Comparison of ENCODE assay signal across 13 cellular contexts in the genomic region with DNA sequence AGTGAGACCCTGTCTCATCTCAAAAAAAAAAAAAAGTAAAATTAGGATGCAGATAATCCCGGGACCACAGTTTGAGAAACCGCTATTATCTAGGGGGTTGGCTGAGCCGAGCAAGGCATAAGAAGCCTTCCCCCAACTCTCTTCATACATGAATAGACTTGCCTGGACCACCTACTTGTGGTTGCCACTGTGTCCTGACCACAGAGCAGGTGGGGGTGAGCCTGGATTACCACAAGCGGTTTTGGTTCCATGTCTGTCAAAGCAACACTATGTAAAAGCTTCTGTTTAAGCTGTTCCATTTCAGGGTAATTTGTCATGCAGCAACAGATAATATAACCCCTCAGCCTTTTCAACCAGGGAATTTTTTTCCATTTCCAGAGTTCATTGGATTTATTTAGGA. TPM values are rescaled to one million over a fixed set of nuclear protein-coding genes. Genes with fewer than 3 reads are reported as not detected.
DNase-seq lines count a peak whose midpoint lies in the region; ATAC-seq and TF ChIP-seq lines count a peak whose summit lies in the region.
"Had no signal": no experiment of that assay in that cellular context is flagged by ENCODE, and none has a peak within 500 bp of the region (broad histone marks: within the 10 kb centered on the region; RNA-seq: fewer than 3 reads in every experiment).

No MANE protein-coding gene starts in this region.

- peak overlapping the region; percentile 50 for H3K4me2 ChIP-seq in DOHH2 (ENCODE audit: low read length)
- no peak overlapping the region for H3K4me2 ChIP-seq in osteoblast (ENCODE audit: insufficient read depth, low read length)
- no peak overlapping the region for H3K4me2 ChIP-seq in smooth muscle cell

- H3K4me3 ChIP-seq in DOHH2 (ENCODE audit: low read length) (peak overlapping the region; percentile 19), osteoblast (ENCODE audit: insufficient read depth, low read length) (no peak overlapping the region), smooth muscle cell (no peak overlapping the region), body of pancreas (no peak overlapping the region)

- no peak for TF ChIP-seq POLR2A in body of pancreas (IDR thresholded peaks at IDR 0.05)

- H3F3A ChIP-seq in DOHH2 (ENCODE audit: control insufficient read depth, insufficient read depth) = peaks cover 9% of the 10 kb centered on the region; the same call in 1 of the 2 replicates
- no peaks in the 10 kb centered on the region for H3F3A ChIP-seq in smooth muscle cell (ENCODE audit: low read depth)

- H3K27me3 ChIP-seq in DOHH2 (ENCODE audit: control insufficient read depth, low read length) = no peaks in the 10 kb centered on the region
- H3K27me3 ChIP-seq in osteoblast (ENCODE audit: insufficient read depth, low read length) = no peaks in the 10 kb centered on the region
- no peaks in the 10 kb centered on the region for H3K27me3 ChIP-seq in smooth muscle cell (ENCODE audit: low read depth)
- no peaks in the 10 kb centered on the region for H3K27me3 ChIP-seq in body of pancreas

- peaks cover 17% of the 10 kb centered on the region for H3K79me2 ChIP-seq in DOHH2 (ENCODE audit: control insufficient read depth, low read length)
- H3K79me2 ChIP-seq in osteoblast (ENCODE audit: insufficient read depth, low read length) = peaks cover 17% of the 10 kb centered on the region
- peaks cover 16% of the 10 kb centered on the region for H3K79me2 ChIP-seq in smooth muscle cell (ENCODE audit: low read depth)

- H3K9me3 ChIP-seq in DOHH2 (ENCODE audit: control insufficient read depth, insufficient read depth, low read length) (no peaks in the 10 kb centered on the region), osteoblast (ENCODE audit: low read depth, low read length) (no peaks in the 10 kb centered on the region), smooth muscle cell (replicated peaks; ENCODE audit: low read depth) (no peaks in the 10 kb centered on the region), body of pancreas (no peaks in the 10 kb centered on the region)

- ATAC-seq in HG02798 (IDR thresholded peaks at IDR 0.05; ENCODE audit: poor library complexity, unreplicated experiment) = peak; percentile 23
- no peak for ATAC-seq in GM21381 (IDR thresholded peaks at IDR 0.05; ENCODE audit: unreplicated experiment)
- ATAC-seq in body of pancreas = no peak

- H3K4me1 ChIP-seq in DOHH2 (ENCODE audit: control insufficient read depth, low read length) (peaks cover 74% of the 10 kb centered on the region), osteoblast (ENCODE audit: insufficient read depth, low read length) (peaks cover 19% of the 10 kb centered on the region), smooth muscle cell (ENCODE audit: low read depth) (no peaks in the 10 kb centered on the region), body of pancreas (peaks cover 12% of the 10 kb centered on the region)

- DNase-seq in activated CD8-positive, alpha-beta memory T cell treated with anti-CD3 and anti-CD28 coated beads, Interleukin-2, amount 50 U/mL, for 24 hours (ENCODE audit: extremely low read depth) = peak; percentile 53
- DNase-seq in osteoblast (ENCODE audit: insufficient read length, low spot score, missing footprints) (peak; percentile 74), smooth muscle cell (lab: John Stamatoyannopoulos, UW; ENCODE audit: unreplicated experiment) (no peak), body of pancreas (no peak)
- no peak for DNase-seq in effector CD4-positive, alpha-beta T cell
- DNase-seq: activated CD4-positive, CD25-positive, alpha-beta regulatory T cell treated with anti-CD3 and anti-CD28 coated beads, Interleukin-2, amount 50 U/mL, for 72 hours; NCI-H2081 treated with DMSO at 0.1 percent for 48 hours had no signal

- no peak overlapping the region for H3K9ac ChIP-seq in smooth muscle cell (ENCODE audit: low read depth)
- H3K9ac ChIP-seq: parathyroid adenoma had no signal

- peak overlapping the region; percentile 56 for H2AFZ ChIP-seq in osteoblast (ENCODE audit: low read length)
- no peak overlapping the region for H2AFZ ChIP-seq in smooth muscle cell (ENCODE audit: low read depth)
- H2AFZ ChIP-seq: parathyroid adenoma had no signal

- TF ChIP-seq CTCF in DOHH2 (IDR thresholded peaks at IDR 0.05; ENCODE audit: low read depth, low read length, poor library complexity, severe bottlenecking) = no peak
- no peak for TF ChIP-seq CTCF in osteoblast (IDR thresholded peaks at IDR 0.05; ENCODE audit: extremely low read depth, low read depth, low read length)
- TF ChIP-seq CTCF in smooth muscle cell (IDR thresholded peaks at IDR 0.05; ENCODE audit: borderline replicate concordance, insufficient read depth, poor library complexity, severe bottlenecking) = no peak
- TF ChIP-seq CTCF in body of pancreas (IDR thresholded peaks at IDR 0.05) = no peak

- peak overlapping the region; percentile 69 for H3K27ac ChIP-seq in DOHH2 (ENCODE audit: low read depth, low read length)
- no peak overlapping the region for H3K27ac ChIP-seq in osteoblast (ENCODE audit: low read depth, low read length)
- H3K27ac ChIP-seq in smooth muscle cell (ENCODE audit: low read depth) = no peak overlapping the region
- no peak overlapping the region for H3K27ac ChIP-seq in body of pancreas
- H3K27ac ChIP-seq: parathyroid adenoma had no signal

- H3K36me3 ChIP-seq in DOHH2 (ENCODE audit: control insufficient read depth, low read length) (peaks cover 3% of the 10 kb centered on the region), osteoblast (ENCODE audit: insufficient read depth, low read length) (no peaks in the 10 kb centered on the region), smooth muscle cell (ENCODE audit: low read depth) (no peaks in the 10 kb centered on the region), body of pancreas (replicated peaks in 1 of 2; ENCODE audit: insufficient read depth in 1 of 2, low read depth in 2 of 2) (no peaks in the 10 kb centered on the region)

- no peaks in the 10 kb centered on the region for H4K20me1 ChIP-seq in DOHH2 (ENCODE audit: control insufficient read depth, insufficient read depth, low read depth, low read length)
- peaks cover 2% of the 10 kb centered on the region for H4K20me1 ChIP-seq in osteoblast (ENCODE audit: insufficient read depth, low read length)
- H4K20me1 ChIP-seq in smooth muscle cell (ENCODE audit: low read depth) = peaks cover 4% of the 10 kb centered on the region

- H3K9me2 ChIP-seq in DOHH2 (replicated peaks; ENCODE audit: control insufficient read depth, low read length) = no peaks in the 10 kb centered on the region

- intact Hi-C loops in body of pancreas (cut with DNase I) = loop anchor here (5.0 kb wide), 1 partner anchor 81 kb away; no protein-coding TSS in a partner anchor

- WGBS in smooth muscle cell (ENCODE audit: low lambda C conversion rate) = 72% methylated on average over 4 of the region's 4 CpGs
- WGBS in body of pancreas, 2 donors = 46 to 50% methylated on average over 4 of the region's 4 CpGs

RNA-seq across cellular contexts. Expression of a gene that starts 3.3 kb away (rescaled TPM):
- total RNA-seq in osteoblast (95.9 and 96.4 TPM in 2 replicates), smooth muscle cell (43.8 and 65.0 TPM in 2 replicates), body of pancreas (10 to 100 TPM; 71.5 to 94.9 TPM)
- polyA plus RNA-seq in smooth muscle cell = 78.7 and 85.1 TPM in 2 replicates

RNA-seq across cellular contexts. Expression of a gene that starts 34.1 kb away (rescaled TPM):
- total RNA-seq in osteoblast = 2.1 and 4.0 TPM in 2 replicates
- 3.4 and 12.2 TPM in 2 replicates for total RNA-seq in smooth muscle cell
- 10.6 and 15.5 TPM in 2 replicates for polyA plus RNA-seq in smooth muscle cell
- total RNA-seq in body of pancreas = 1 to 10 TPM; 3.1 to 4.6 TPM

RNA-seq across cellular contexts. Expression of a gene that starts 46.4 kb away (rescaled TPM):
- total RNA-seq in osteoblast (under 0.01 and 0.36 TPM in 2 replicates), smooth muscle cell (0.22 and 0.31 TPM in 2 replicates), body of pancreas (10 to 100 TPM in 1 of 2 donors, 1 to 10 TPM in 1; 8.0 to 31.6 TPM)
- polyA plus RNA-seq in smooth muscle cell = 0.50 and 0.62 TPM in 2 replicates
- total RNA-seq: fibroblast of villous mesenchyme had no signal

RNA-seq across cellular contexts. Expression of a gene that starts 54.8 kb away (rescaled TPM):
- under 0.01 TPM in 2 replicates for total RNA-seq in osteoblast
- total RNA-seq in smooth muscle cell = not detected in 2 replicates
- not detected in 2 replicates for polyA plus RNA-seq in smooth muscle cell
- total RNA-seq in body of pancreas = under 1 TPM in 1 of 2 donors, not detected in 1; under 0.01 TPM
- total RNA-seq: H4 had no signal

Comparison
In these comparisons a context has a peak if more than half of its experiments do, and no peak if none do; other contexts are left out.
1. DNase-seq: peak in activated CD8-positive, alpha-beta memory T cell treated with anti-CD3 and anti-CD28 coated beads, Interleukin-2, amount 50 U/mL, for 24 hours (single experiment) and osteoblast (single experiment); none in effector CD4-positive, alpha-beta T cell (single experiment), smooth muscle cell (single experiment) and body of pancreas (0 of 4).